34 cellular contexts compared by ENCODE assay signal in genomic region chr12:101368016-101368415, GRCh38.
"Had no signal": no experiment of that assay in that cellular context is flagged by ENCODE, and none has a peak within 500 bp of the region (broad histone marks: within the 10 kb centered on the region; RNA-seq: fewer than 3 reads in every experiment).

No MANE protein-coding gene starts in this region.

- H3K4me1 Mint-ChIP-seq: activated naive CD4-positive, alpha-beta T cell treated with anti-CD3 and anti-CD28 coated beads, Interleukin-2, amount 10 ng/mL, durations not matched to agents 7 days and 5 days; activated naive CD4-positive, alpha-beta T cell treated with anti-CD3 and anti-CD28 coated beads, Interleukin-2, amount 50 U/mL, for 24 hours; activated naive CD8-positive, alpha-beta T cell treated with anti-CD3 and anti-CD28 coated beads for 36 hours; activated naive CD8-positive, alpha-beta T cell treated with anti-CD3 and anti-CD28 coated beads, Interleukin-2, amount 50 U/mL, for 24 hours; activated T-helper 17 cell treated with anti-CD3 and anti-CD28 coated beads, Interleukin-2, amount 50 U/mL, for 72 hours; brain; central memory CD8-positive, alpha-beta T cell had no signal

- H3K27me3 Mint-ChIP-seq: activated naive CD4-positive, alpha-beta T cell treated with anti-CD3 and anti-CD28 coated beads, Interleukin-2, amount 10 ng/mL, durations not matched to agents 7 days and 5 days; activated naive CD4-positive, alpha-beta T cell treated with anti-CD3 and anti-CD28 coated beads, Interleukin-2, amount 50 U/mL, for 24 hours; activated naive CD8-positive, alpha-beta T cell; activated naive CD8-positive, alpha-beta T cell treated with anti-CD3 and anti-CD28 coated beads for 36 hours; activated naive CD8-positive, alpha-beta T cell treated with anti-CD3 and anti-CD28 coated beads, Interleukin-2, amount 10 ng/mL, durations not matched to agents 7 days and 5 days; activated naive CD8-positive, alpha-beta T cell treated with anti-CD3 and anti-CD28 coated beads, Interleukin-2, amount 50 U/mL, for 24 hours; activated T-cell treated with anti-CD3 and anti-CD28 coated beads, Interleukin-2, amount 50 U/mL, for 24 hours; activated T-helper 17 cell treated with anti-CD3 and anti-CD28 coated beads, Interleukin-2, amount 50 U/mL, for 72 hours; central memory CD8-positive, alpha-beta T cell had no signal

- H3K27ac Mint-ChIP-seq: activated naive CD4-positive, alpha-beta T cell treated with anti-CD3 and anti-CD28 coated beads for 36 hours; activated naive CD4-positive, alpha-beta T cell treated with anti-CD3 and anti-CD28 coated beads, Interleukin-2, amount 10 ng/mL, durations not matched to agents 7 days and 5 days; activated naive CD4-positive, alpha-beta T cell treated with anti-CD3 and anti-CD28 coated beads, Interleukin-2, amount 50 U/mL, for 24 hours; activated naive CD8-positive, alpha-beta T cell; activated naive CD8-positive, alpha-beta T cell treated with anti-CD3 and anti-CD28 coated beads for 36 hours; activated naive CD8-positive, alpha-beta T cell treated with anti-CD3 and anti-CD28 coated beads, Interleukin-2, amount 50 U/mL, for 24 hours; activated T-helper 1 cell treated with anti-CD3 and anti-CD28 coated beads, Interleukin-12 subunit alpha, Interleukin-12 subunit beta, Interleukin-2, Interleukin-4 antibody, amounts not matched to agents 30 ng/mL and 10 ng/mL and 1 ng/mL, durations not matched to agents 14 hours and 24 hours and 36 hours; activated T-helper 17 cell treated with anti-CD3 and anti-CD28 coated beads, Interleukin-2, amount 50 U/mL, for 72 hours; activated T-helper 2 cell treated with anti-CD3 and anti-CD28 coated beads, Interferon-gamma antibody, Interleukin-2, Interleukin-4, amounts not matched to agents 10 μg/mL and 5 μg/mL and 100 μg/mL, durations not matched to agents 14 hours and 24 hours and 36 hours; brain had no signal

- H3K9me3 Mint-ChIP-seq: activated naive CD4-positive, alpha-beta T cell treated with anti-CD3 and anti-CD28 coated beads for 36 hours; activated naive CD4-positive, alpha-beta T cell treated with anti-CD3 and anti-CD28 coated beads, Interleukin-2, amount 10 ng/mL, durations not matched to agents 7 days and 5 days; activated naive CD4-positive, alpha-beta T cell treated with anti-CD3 and anti-CD28 coated beads, Interleukin-2, amount 50 U/mL, for 24 hours; activated naive CD4-positive, alpha-beta T cell treated with anti-CD3 and anti-CD28 coated beads, Interleukin-2, amount 50 U/mL, for 72 hours; activated naive CD8-positive, alpha-beta T cell treated with anti-CD3 and anti-CD28 coated beads for 36 hours; activated naive CD8-positive, alpha-beta T cell treated with anti-CD3 and anti-CD28 coated beads, Interleukin-2, amount 10 ng/mL, durations not matched to agents 7 days and 5 days; activated naive CD8-positive, alpha-beta T cell treated with anti-CD3 and anti-CD28 coated beads, Interleukin-2, amount 50 U/mL, for 24 hours; activated T-cell treated with anti-CD3 and anti-CD28 coated beads, Interleukin-2, amount 50 U/mL, for 24 hours; activated T-cell treated with anti-CD3 and anti-CD28 coated beads, Interleukin-2, amount 50 U/mL, for 4 hours; activated T-helper 1 cell treated with anti-CD3 and anti-CD28 coated beads, Interleukin-12 subunit alpha, Interleukin-12 subunit beta, Interleukin-2, Interleukin-4 antibody, amounts not matched to agents 30 ng/mL and 10 ng/mL and 1 ng/mL, durations not matched to agents 14 hours and 24 hours and 36 hours; activated T-helper 17 cell treated with anti-CD3 and anti-CD28 coated beads, Interleukin-2, amount 50 U/mL, for 72 hours; activated T-helper 2 cell treated with anti-CD3 and anti-CD28 coated beads, Interferon-gamma antibody, Interleukin-2, Interleukin-4, amounts not matched to agents 10 μg/mL and 5 μg/mL and 100 μg/mL, durations not matched to agents 14 hours and 24 hours and 36 hours; brain; central memory CD8-positive, alpha-beta T cell had no signal

- ATAC-seq: activated naive CD8-positive, alpha-beta T cell treated with anti-CD3 and anti-CD28 coated beads, Interleukin-2, amount 50 U/mL, for 24 hours; activated T-cell treated with anti-CD3 and anti-CD28 coated beads, Interleukin-2, amount 50 U/mL, for 4 hours; activated T-helper 17 cell treated with anti-CD3 and anti-CD28 coated beads, Interleukin-2, amount 50 U/mL, for 72 hours; body of pancreas had no signal

- H3K4me3 Mint-ChIP-seq: activated naive CD4-positive, alpha-beta T cell treated with anti-CD3 and anti-CD28 coated beads for 36 hours; activated naive CD4-positive, alpha-beta T cell treated with anti-CD3 and anti-CD28 coated beads, Interleukin-2, amount 10 ng/mL, durations not matched to agents 7 days and 5 days; activated naive CD4-positive, alpha-beta T cell treated with anti-CD3 and anti-CD28 coated beads, Interleukin-2, amount 50 U/mL, for 24 hours; activated naive CD8-positive, alpha-beta T cell; activated naive CD8-positive, alpha-beta T cell treated with anti-CD3 and anti-CD28 coated beads for 36 hours; activated naive CD8-positive, alpha-beta T cell treated with anti-CD3 and anti-CD28 coated beads, Interleukin-2, amount 10 ng/mL, durations not matched to agents 7 days and 5 days; activated naive CD8-positive, alpha-beta T cell treated with anti-CD3 and anti-CD28 coated beads, Interleukin-2, amount 50 U/mL, for 24 hours; activated T-cell treated with anti-CD3 and anti-CD28 coated beads, Interleukin-2, amount 50 U/mL, for 24 hours; activated T-cell treated with anti-CD3 and anti-CD28 coated beads, Interleukin-2, amount 50 U/mL, for 4 hours; activated T-helper 1 cell treated with anti-CD3 and anti-CD28 coated beads, Interleukin-12 subunit alpha, Interleukin-12 subunit beta, Interleukin-2, Interleukin-4 antibody, amounts not matched to agents 30 ng/mL and 10 ng/mL and 1 ng/mL, durations not matched to agents 14 hours and 24 hours and 36 hours; activated T-helper 17 cell treated with anti-CD3 and anti-CD28 coated beads, Interleukin-2, amount 50 U/mL, for 72 hours; brain; central memory CD8-positive, alpha-beta T cell had no signal

- DNase-seq: activated effector memory CD4-positive, alpha-beta T cell treated with anti-CD3 and anti-CD28 coated beads, Interleukin-2, amount 50 U/mL, for 16 hours; activated effector memory CD4-positive, alpha-beta T cell treated with Interleukin-2 at 50 U/mL for 16 hours; activated gamma-delta T cell; activated gamma-delta T cell treated with Interleukin-2 at 50 U/mL for 16 hours; activated naive CD4-positive, alpha-beta T cell; activated naive CD4-positive, alpha-beta T cell treated with anti-CD3 and anti-CD28 coated beads for 36 hours; activated naive CD4-positive, alpha-beta T cell treated with anti-CD3 and anti-CD28 coated beads, Interleukin-2, amount 10 ng/mL, durations not matched to agents 7 days and 5 days; activated naive CD4-positive, alpha-beta T cell treated with anti-CD3 and anti-CD28 coated beads, Interleukin-2, amount 50 U/mL, for 16 hours; activated naive CD4-positive, alpha-beta T cell treated with Interleukin-2 at 50 U/mL for 16 hours; activated naive CD8-positive, alpha-beta T cell treated with anti-CD3 and anti-CD28 coated beads for 36 hours; activated naive CD8-positive, alpha-beta T cell treated with anti-CD3 and anti-CD28 coated beads, Interleukin-2, amount 10 ng/mL, durations not matched to agents 7 days and 5 days; activated naive CD8-positive, alpha-beta T cell treated with anti-CD3 and anti-CD28 coated beads, Interleukin-2, amount 50 U/mL, for 24 hours; activated T-cell treated with anti-CD3 and anti-CD28 coated beads for 4 hours; activated T-cell treated with anti-CD3 and anti-CD28 coated beads, Interleukin-2, amount 50 U/mL, for 24 hours; activated T-cell treated with anti-CD3 and anti-CD28 coated beads, Interleukin-2, amount 50 U/mL, for 4 hours; activated T-cell treated with anti-CD3 and anti-CD28 coated beads, Interleukin-2, amount 50 U/mL, for 48 hours; adrenal gland; amniotic stem cell; amygdala; anterior cingulate cortex; aorta; body of pancreas; brain microvascular endothelial cell; caudate nucleus; central memory CD4-positive, alpha-beta T cell; cerebellar nuclear complex had no signal
